14 cellular contexts compared by ENCODE assay signal in genomic region chr9:99169982-99170761, GRCh38. TPM values are rescaled to one million over a fixed set of nuclear protein-coding genes. Genes with fewer than 3 reads are reported as not detected.
DNase-seq lines count a peak whose midpoint lies in the region; TF ChIP-seq lines count a peak whose summit lies in the region.
"Had no signal": no experiment of that assay in that cellular context is flagged by ENCODE, and none has a peak within 500 bp of the region (broad histone marks: within the 10 kb centered on the region; RNA-seq: fewer than 3 reads in every experiment).

No MANE protein-coding gene starts in this region.

- TF ChIP-seq CTCF in BJ (IDR thresholded peaks at IDR 0.05; ENCODE audit: insufficient read depth, low read depth, low read length) = 0 out of 2 replicates have a peak, but pooled peaks have one; percentile 2

- H3K27me3 ChIP-seq in BJ (ENCODE audit: control insufficient read depth, insufficient read depth, low read length) = peaks cover 9% of the 10 kb centered on the region
- H3K27me3 ChIP-seq: MG63 had no signal

- CTCF ChIA-PET in BJ (lab: Yijun Ruan, JAX) = interaction anchor here (1.2 to 1.3 kb wide), 2 partner anchors 8 to 14 kb away, joined by 3 to 5 read pairs; no protein-coding TSS in a partner anchor

- POLR2A ChIA-PET in BJ (lab: Charles Lee) = interaction anchor here (0.5 kb wide), 1 partner anchor 1049 kb away, joined by 3 read pairs; no protein-coding TSS in a partner anchor

- no peak overlapping the region for H3K4me3 ChIP-seq in BJ (ENCODE audit: low read depth, low read length)
- H3K4me3 ChIP-seq: MG63 had no signal

- H3K27ac ChIP-seq in caudate nucleus (ENCODE audit: low read depth, low read length) = no peak overlapping the region
- H3K27ac ChIP-seq: RWPE1 had no signal

- DNase-seq in BJ (ENCODE audit: low read depth) (no peak), NCI-H1105 treated with DMSO at 0.1 percent for 48 hours (lab: John Stamatoyannopoulos, UW) (peak; percentile 82), SHP77 treated with DMSO at 0.1 percent for 48 hours (lab: John Stamatoyannopoulos, UW) (peak; percentile 52), islet precursor cell (peak; percentile 90), RPMI8226 (no peak), caudate nucleus (lab: John Stamatoyannopoulos, UW) (no peak), T-helper 1 cell (no peak), OCI-M2 (lab: John Stamatoyannopoulos, UW; ENCODE audit: unreplicated experiment) (no peak)
- DNase-seq: activated T-cell treated with anti-CD3 and anti-CD28 coated beads, Interleukin-2, amount 50 U/mL, for 24 hours; central memory CD4-positive, alpha-beta T cell; kidney glomerular epithelial cell; MG63; stimulated activated naive CD8-positive, alpha-beta T cell treated with anti-CD3 and anti-CD28 coated beads, Interleukin-15, Interleukin-2, amounts not matched to agents 100 U/mL and 50 U/mL, for 24 hours had no signal

- H3K36me3 ChIP-seq in BJ (ENCODE audit: control insufficient read depth, insufficient read depth, low read length) = no peaks in the 10 kb centered on the region
- H3K36me3 ChIP-seq: MG63 had no signal

RNA-seq across cellular contexts. Expression of gene ALG2, which starts 51.6 kb away (rescaled TPM):
- polyA plus RNA-seq in BJ (2011; rRNA removed) = 47.6 and 64.7 TPM in 2 replicates
- polyA minus RNA-seq in BJ (2011; rRNA and poly(A)+ RNA removed) = 20.1 and 24.7 TPM in 2 replicates

RNA-seq across cellular contexts. Expression of gene SEC61B, which starts 51.9 kb away (rescaled TPM):
- 134 and 195 TPM in 2 replicates for polyA plus RNA-seq in BJ (2011; rRNA removed)
- polyA minus RNA-seq in BJ (2011; rRNA and poly(A)+ RNA removed) = 29.1 and 40.1 TPM in 2 replicates

Comparison
In these comparisons a context has a peak if more than half of its experiments do, and no peak if none do; other contexts are left out.
1. DNase-seq: peak in NCI-H1105 treated with DMSO at 0.1 percent for 48 hours (single experiment), SHP77 treated with DMSO at 0.1 percent for 48 hours (single experiment) and islet precursor cell (single experiment); none in BJ (single experiment), RPMI8226 (single experiment), caudate nucleus (0 of 61), T-helper 1 cell (0 of 5) and OCI-M2 (single experiment).